ENCODE assay signal across 9 cellular contexts in genomic region chr6:16318538-16318937, GRCh38.
DNase-seq lines count a peak whose midpoint lies in the region; ATAC-seq, FAIRE-seq and TF ChIP-seq lines count a peak whose summit lies in the region.
"Had no signal": no experiment of that assay in that cellular context is flagged by ENCODE, and none has a peak within 500 bp of the region (broad histone marks: within the 10 kb centered on the region; RNA-seq: fewer than 3 reads in every experiment).

No MANE protein-coding gene starts in this region.

- H3K4me3 Mint-ChIP-seq in activated T-cell treated with anti-CD3 and anti-CD28 coated beads, Interleukin-2, amount 50 U/mL, for 24 hours: peak overlapping the region; percentile 63

- H3K36me3 ChIP-seq in thyroid gland: no peaks in the 10 kb centered on the region

- H3K27me3 Mint-ChIP-seq in activated T-cell treated with anti-CD3 and anti-CD28 coated beads, Interleukin-2, amount 50 U/mL, for 24 hours: no peaks in the 10 kb centered on the region

- no peak overlapping the region for H3K27ac ChIP-seq in thyroid gland

- peak; percentile 55 for FAIRE-seq in H54 (lab: Jason Lieb, UNC)

- TF ChIP-seq POLR2A in H54 (IDR thresholded peaks at IDR 0.05; ENCODE audit: low read depth, low read length) (no peak), thyroid gland (IDR thresholded peaks at IDR 0.05) (no peak)

- DNase-seq in H54 (ENCODE audit: insufficient read length, low spot score) (no peak), fibroblast of villous mesenchyme (ENCODE audit: low read depth) (peak; percentile 62), NCI-H1417 treated with DMSO at 0.1 percent for 48 hours (lab: John Stamatoyannopoulos, UW) (no peak), thyroid gland (no peak)
- DNase-seq in activated T-cell treated with anti-CD3 and anti-CD28 coated beads, Interleukin-2, amount 50 U/mL, for 24 hours: peak; percentile 63
- DNase-seq in stimulated activated CD4-positive, alpha-beta T cell treated with anti-CD3 and anti-CD28 coated beads, Interleukin-2, amount 100 ng/mL, for 48 hours: peak; percentile 24 to 26
- DNase-seq: effector CD8-positive, alpha-beta T cell had no signal

- H3K4me1 Mint-ChIP-seq in activated T-cell treated with anti-CD3 and anti-CD28 coated beads, Interleukin-2, amount 50 U/mL, for 24 hours (ENCODE audit: low read depth): peaks cover 69% of the 10 kb centered on the region

- no peaks in the 10 kb centered on the region for H3K27me3 ChIP-seq in thyroid gland

- ATAC-seq in HG03135 (IDR thresholded peaks at IDR 0.05; ENCODE audit: unreplicated experiment) (no peak), GM18511 (IDR thresholded peaks at IDR 0.05; ENCODE audit: unreplicated experiment) (no peak)

- H3K4me3 ChIP-seq in fibroblast of villous mesenchyme (ENCODE audit: low read depth, low read length) (no peak overlapping the region), thyroid gland (replicated peaks in 1 of 3) (no peak overlapping the region)

- H3K4me1 ChIP-seq in thyroid gland: peaks cover 12 to 16% of the 10 kb centered on the region in 2 donors

- TF ChIP-seq CTCF in fibroblast of villous mesenchyme (IDR thresholded peaks at IDR 0.05; ENCODE audit: insufficient read depth, low read depth, low read length) (no peak), thyroid gland (IDR thresholded peaks at IDR 0.05) (no peak)

- H3K27ac Mint-ChIP-seq in activated T-cell treated with anti-CD3 and anti-CD28 coated beads, Interleukin-2, amount 50 U/mL, for 24 hours: peak overlapping the region; percentile 91

- peaks cover 10% of the 10 kb centered on the region for H3K36me3 Mint-ChIP-seq in activated T-cell treated with anti-CD3 and anti-CD28 coated beads, Interleukin-2, amount 50 U/mL, for 24 hours (ENCODE audit: low read depth)

- no peaks in the 10 kb centered on the region for H3K9me3 Mint-ChIP-seq in activated T-cell treated with anti-CD3 and anti-CD28 coated beads, Interleukin-2, amount 50 U/mL, for 24 hours

- intact Hi-C loops in thyroid gland (cut with DNase I): no loop called here

- 78 to 87% methylated on average over 6 of the region's 6 CpGs for WGBS in thyroid gland, 2 donors

- no peaks in the 10 kb centered on the region for H3K9me3 ChIP-seq in thyroid gland

Comparison
In these comparisons a context has a peak if more than half of its experiments do, and no peak if none do; other contexts are left out.
1. DNase-seq: peak in activated T-cell treated with anti-CD3 and anti-CD28 coated beads, Interleukin-2, amount 50 U/mL, for 24 hours (single experiment), fibroblast of villous mesenchyme (single experiment) and stimulated activated CD4-positive, alpha-beta T cell treated with anti-CD3 and anti-CD28 coated beads, Interleukin-2, amount 100 ng/mL, for 48 hours (2 of 2); none in H54 (single experiment), NCI-H1417 treated with DMSO at 0.1 percent for 48 hours (single experiment) and thyroid gland (0 of 2).